Comparison of ENCODE assay signal across 6 cellular contexts in the genomic region with DNA sequence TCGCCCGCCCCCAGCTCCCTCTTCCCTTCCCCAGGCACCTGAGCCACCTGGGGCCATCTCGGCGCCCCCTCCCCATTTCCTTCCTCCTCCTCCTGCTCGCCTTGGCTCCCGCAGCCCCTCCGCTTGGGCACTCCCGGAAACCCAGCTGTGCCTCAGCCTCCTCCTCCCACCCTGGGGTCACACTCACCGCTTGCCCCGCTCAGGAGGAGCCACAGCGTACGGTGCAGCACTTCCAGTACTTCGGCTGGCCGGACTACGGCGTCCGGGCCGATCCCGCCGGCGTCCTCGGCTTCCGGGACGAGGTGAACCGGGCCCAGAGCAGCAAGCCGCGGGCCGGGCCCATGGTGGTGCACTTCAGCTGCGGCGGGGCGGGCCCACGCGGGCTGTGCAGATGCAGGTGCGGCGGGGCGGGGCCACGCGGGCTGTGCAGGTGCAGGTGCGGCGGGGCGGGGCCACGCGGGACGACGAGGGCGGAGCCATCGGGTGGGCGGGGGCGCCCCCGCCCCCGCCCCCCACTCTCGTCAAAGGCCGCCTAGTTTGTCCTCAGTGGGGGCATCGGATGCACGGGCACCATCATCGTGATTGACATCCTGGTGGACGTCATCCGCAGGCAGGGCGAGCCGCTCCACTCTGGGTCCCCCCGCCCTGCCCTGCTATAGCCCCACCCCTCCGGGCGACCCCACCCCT. TPM values are rescaled to one million over a fixed set of nuclear protein-coding genes. Genes with fewer than 3 reads are reported as not detected.
DNase-seq lines count a peak whose midpoint lies in the region; ATAC-seq, FAIRE-seq and TF ChIP-seq lines count a peak whose summit lies in the region.

No MANE protein-coding gene starts in this region.

- no peaks in the 10 kb centered on the region for H3K36me3 ChIP-seq in CD8-positive, alpha-beta memory T cell (ENCODE audit: insufficient read depth, low read length)
- H3K36me3 ChIP-seq in astrocyte (ENCODE audit: insufficient read depth, low read length) (no peaks in the 10 kb centered on the region), neural cell (ENCODE audit: insufficient read depth, low read length) (no peaks in the 10 kb centered on the region)

- no peaks in the 10 kb centered on the region for H3K9me2 ChIP-seq in neural cell (ENCODE audit: insufficient read depth, low read length)

- TF ChIP-seq EP300 in neural cell (conservative IDR thresholded peaks at IDR 0.05; ENCODE audit: poor library complexity, severe bottlenecking), result no peak

- H3K27ac Mint-ChIP-seq in CD8-positive, alpha-beta memory T cell, result peak overlapping the region in 6 of 8 donors; percentile 14 to 79 (median 62)
- H3K27ac Mint-ChIP-seq in astrocyte (ENCODE audit: unreplicated experiment), result no peak overlapping the region

- peak; percentile 49 to 78 (median 54) for DNase-seq in CD8-positive, alpha-beta memory T cell
- DNase-seq in NCI-H1105 treated with DMSO at 0.1 percent for 48 hours (lab: John Stamatoyannopoulos, UW), result peak; percentile 55
- no peak for DNase-seq in astrocyte (ENCODE audit: low read depth)

- H3K79me2 ChIP-seq in astrocyte (ENCODE audit: insufficient read depth, low read length), result no peaks in the 10 kb centered on the region
- no peaks in the 10 kb centered on the region for H3K79me2 ChIP-seq in neural cell (replicated peaks; ENCODE audit: insufficient read depth, low read length)

- TF ChIP-seq CTCF in astrocyte (IDR thresholded peaks at IDR 0.05; ENCODE audit: insufficient read depth, low read depth, low read length) (no peak), neural cell (IDR thresholded peaks at IDR 0.05; ENCODE audit: poor library complexity, severe bottlenecking) (no peak)

- CTCF ChIA-PET in CD8-positive, alpha-beta memory T cell (lab: Charles Lee), result no interaction called here

- peaks cover 2% of the 10 kb centered on the region for H4K20me1 ChIP-seq in astrocyte (ENCODE audit: insufficient read depth, low read length)
- no peaks in the 10 kb centered on the region for H4K20me1 ChIP-seq in neural cell (ENCODE audit: insufficient read depth)

- POLR2A ChIA-PET in CD8-positive, alpha-beta memory T cell (lab: Charles Lee), result interaction anchor here (1.1 kb wide), 1 partner anchor 8 kb away, joined by 3 read pairs; no protein-coding TSS in a partner anchor

- H3F3A ChIP-seq in neural cell (ENCODE audit: insufficient read depth, low read length, poor library complexity, severe bottlenecking), result no peaks in the 10 kb centered on the region

- peaks cover 14% of the 10 kb centered on the region for H3K4me1 ChIP-seq in CD8-positive, alpha-beta memory T cell (ENCODE audit: insufficient read depth, low read length)
- peaks cover 23% of the 10 kb centered on the region for H3K4me1 ChIP-seq in astrocyte (ENCODE audit: insufficient read depth, low read length)

- no peak overlapping the region for H3K4me3 ChIP-seq in CD8-positive, alpha-beta memory T cell (ENCODE audit: low read length)
- no peak overlapping the region for H3K4me3 ChIP-seq in astrocyte (ENCODE audit: insufficient read depth, low read depth, low read length)
- H3K4me3 ChIP-seq in neural cell (ENCODE audit: low read length), result peak overlapping the region; percentile 79

- no peak for ATAC-seq in HG02571 (IDR thresholded peaks at IDR 0.05; ENCODE audit: unreplicated experiment)
- ATAC-seq in GM19455 (IDR thresholded peaks at IDR 0.05; ENCODE audit: unreplicated experiment), result no peak

- peak overlapping the region; percentile 68 to 87 (median 77) for H3K4me3 Mint-ChIP-seq in CD8-positive, alpha-beta memory T cell
- H3K4me3 Mint-ChIP-seq in astrocyte (ENCODE audit: unreplicated experiment), result peak overlapping the region; percentile 76

- no peaks in the 10 kb centered on the region for H3K36me3 Mint-ChIP-seq in CD8-positive, alpha-beta memory T cell
- H3K36me3 Mint-ChIP-seq in astrocyte (ENCODE audit: low read depth, unreplicated experiment), result no peaks in the 10 kb centered on the region

- H2AFZ ChIP-seq in astrocyte (ENCODE audit: low read depth, low read length) (peak overlapping the region; percentile 52), neural cell (ENCODE audit: low read depth, low read length) (no peak overlapping the region)

- H3K27me3 ChIP-seq in CD8-positive, alpha-beta memory T cell (ENCODE audit: insufficient read depth, low read length, poor library complexity, severe bottlenecking), result no peaks in the 10 kb centered on the region
- H3K27me3 ChIP-seq in astrocyte (ENCODE audit: insufficient read depth, low read length), result no peaks in the 10 kb centered on the region
- H3K27me3 ChIP-seq in neural cell (ENCODE audit: insufficient read depth, low read depth, low read length), result no peaks in the 10 kb centered on the region

- no peak for FAIRE-seq in astrocyte (lab: Jason Lieb, UNC)

- H3K4me1 Mint-ChIP-seq in CD8-positive, alpha-beta memory T cell, result peaks cover 0 to 18% (median 2%) of the 10 kb centered on the region in 3 donors
- H3K4me1 Mint-ChIP-seq in astrocyte (ENCODE audit: low read depth, unreplicated experiment), result peaks cover 4% of the 10 kb centered on the region

- H3K9me3 Mint-ChIP-seq in CD8-positive, alpha-beta memory T cell, result no peaks in the 10 kb centered on the region
- H3K9me3 Mint-ChIP-seq in astrocyte (ENCODE audit: unreplicated experiment), result no peaks in the 10 kb centered on the region

- H3K9me3 ChIP-seq in CD8-positive, alpha-beta memory T cell (ENCODE audit: low read length), result no peaks in the 10 kb centered on the region
- no peaks in the 10 kb centered on the region for H3K9me3 ChIP-seq in astrocyte (ENCODE audit: insufficient read depth, low read depth, low read length)
- H3K9me3 ChIP-seq in neural cell (ENCODE audit: low read length), result no peaks in the 10 kb centered on the region

- H3K27ac ChIP-seq in CD8-positive, alpha-beta memory T cell (ENCODE audit: low read depth, low read length), result peak overlapping the region; percentile 47
- no peak overlapping the region for H3K27ac ChIP-seq in astrocyte (ENCODE audit: low read depth, low read length)
- H3K27ac ChIP-seq in neural cell (ENCODE audit: low read length), result no peak overlapping the region

- no peak for TF ChIP-seq RAD21 in neural cell (conservative IDR thresholded peaks at IDR 0.05)

- no peak overlapping the region for H3K9ac ChIP-seq in astrocyte (ENCODE audit: low read length)
- peak overlapping the region; percentile 60 for H3K9ac ChIP-seq in neural cell (ENCODE audit: low read length)

- H3K4me2 ChIP-seq in astrocyte (ENCODE audit: low read length) (peak overlapping the region; percentile 95), neural cell (ENCODE audit: low read length) (no peak overlapping the region)

- peaks cover 4 to 5% of the 10 kb centered on the region in 2 donors for H3K27me3 Mint-ChIP-seq in CD8-positive, alpha-beta memory T cell
- no peaks in the 10 kb centered on the region for H3K27me3 Mint-ChIP-seq in astrocyte (ENCODE audit: low read depth, unreplicated experiment)

TF ChIP-seq in neural cell, 6 proteins besides CTCF, POLR2A, EP300 and RAD21:
- TF ChIP-seq SMC3 (conservative IDR thresholded peaks at IDR 0.05; ENCODE audit: poor library complexity), result no peak
- no peak for TF ChIP-seq EZH2 (IDR thresholded peaks at IDR 0.05; ENCODE audit: borderline replicate concordance, insufficient read depth, low read length, poor library complexity, severe bottlenecking)

RNA-seq across cellular contexts. Expression of a gene that starts 5.6 kb away (rescaled TPM):
- not detected for total RNA-seq in CD8-positive, alpha-beta memory T cell
- not detected for polyA plus RNA-seq in CD8-positive, alpha-beta memory T cell
- 0.18 and 0.38 TPM in 2 replicates for total RNA-seq in astrocyte
- polyA plus RNA-seq in neural cell, result not detected in 2 replicates
- polyA minus RNA-seq in neural cell, result not detected in 2 replicates

RNA-seq across cellular contexts. Expression of a gene that starts 47.4 kb away (rescaled TPM):
- total RNA-seq in CD8-positive, alpha-beta memory T cell, result 10 to 100 TPM; 18.7 to 20.8 TPM
- 7.9 TPM for polyA plus RNA-seq in CD8-positive, alpha-beta memory T cell
- 10.6 and 13.9 TPM in 2 replicates for total RNA-seq in astrocyte
- polyA plus RNA-seq in neural cell, result 31.5 and 52.6 TPM in 2 replicates
- polyA minus RNA-seq in neural cell, result 18.6 and 20.7 TPM in 2 replicates

RNA-seq across cellular contexts. Expression of a gene that starts 48.6 kb away (rescaled TPM):
- total RNA-seq in CD8-positive, alpha-beta memory T cell, result 1 to 10 TPM; 7.1 to 8.0 TPM
- not detected for polyA plus RNA-seq in CD8-positive, alpha-beta memory T cell
- 589 and 603 TPM in 2 replicates for total RNA-seq in astrocyte
- polyA plus RNA-seq in neural cell, result 104 and 106 TPM in 2 replicates
- polyA minus RNA-seq in neural cell, result 131 and 169 TPM in 2 replicates

RNA-seq across cellular contexts. Expression of a gene that starts 55.2 kb away (rescaled TPM):
- total RNA-seq in CD8-positive, alpha-beta memory T cell, result 10 to 100 TPM; 16.9 to 20.4 TPM
- polyA plus RNA-seq in CD8-positive, alpha-beta memory T cell, result 250 TPM
- 1,830 and 1,896 TPM in 2 replicates for total RNA-seq in astrocyte
- 3.0 and 8.0 TPM in 2 replicates for polyA plus RNA-seq in neural cell
- polyA minus RNA-seq in neural cell, result 1.9 and 4.9 TPM in 2 replicates

Comparison
In these comparisons a context has a peak if more than half of its experiments do, and no peak if none do; other contexts are left out.
1. RNA of a gene that starts 48.6 kb away (total RNA-seq): 589 to 603 TPM in astrocyte; 7.1 to 8.0 TPM in CD8-positive, alpha-beta memory T cell; every median in the first group is over 10 times any median in the second.